In genomic region chr4:26207631-26208030, GRCh38 we compare ENCODE assay signal across 2 cellular contexts.
TF ChIP-seq lines count a peak whose summit lies in the region.

No MANE protein-coding gene starts in this region.

TF ChIP-seq in IMR-90, 13 proteins besides CTCF, POLR2A, EP300 and RAD21:
- TF ChIP-seq MAFK (IDR thresholded peaks at IDR 0.05; ENCODE audit: low read depth, low read length) (no peak), MXI1 (IDR thresholded peaks at IDR 0.05; ENCODE audit: borderline replicate concordance, low read depth, low read length) (no peak), RFX5 (IDR thresholded peaks at IDR 0.05; ENCODE audit: low read depth, low read length) (no peak), RCOR1 (IDR thresholded peaks at IDR 0.05; ENCODE audit: insufficient replicate concordance, low read length) (no peak), SMC3 (IDR thresholded peaks at IDR 0.05; ENCODE audit: low read depth, low read length) (no peak), CHD1 (IDR thresholded peaks at IDR 0.05; ENCODE audit: low read depth, low read length) (no peak), FOS (IDR thresholded peaks at IDR 0.05; ENCODE audit: low read depth, low read length) (no peak), USF2 (IDR thresholded peaks at IDR 0.05; ENCODE audit: low read depth, low read length) (no peak), BHLHE40 (IDR thresholded peaks at IDR 0.05; ENCODE audit: low read depth, low read length) (no peak), MAZ (IDR thresholded peaks at IDR 0.05; ENCODE audit: borderline replicate concordance, low read depth, low read length) (no peak)
TF ChIP-seq in IMR-90: peak in this region for 0.

TF ChIP-seq in H1, 55 proteins besides CTCF, POLR2A, EP300 and RAD21:
- TF ChIP-seq MAFK (IDR thresholded peaks at IDR 0.05; ENCODE audit: low read depth, low read length) = no peak
